In the genomic region with DNA sequence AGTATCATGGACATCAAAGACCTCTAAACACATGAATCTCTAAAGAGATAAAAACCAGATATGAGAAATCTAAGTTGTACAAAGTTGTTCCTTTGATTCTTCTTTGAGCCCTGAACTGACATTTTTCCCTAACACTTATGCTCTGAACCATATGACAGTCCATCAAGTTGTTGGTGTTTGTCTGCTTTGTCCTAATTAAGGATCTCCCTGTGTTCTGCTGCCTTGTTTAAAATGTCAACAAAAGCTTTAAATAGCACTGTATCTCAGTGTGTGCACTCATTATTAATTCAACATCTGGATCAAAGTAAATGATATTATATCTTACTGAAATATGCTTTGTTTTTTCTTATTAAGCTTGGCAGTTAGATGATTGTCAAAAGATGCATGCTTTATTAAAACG, we compare ENCODE assay signal across 20 cellular contexts.
DNase-seq lines count a peak whose midpoint lies in the region; ATAC-seq and TF ChIP-seq lines count a peak whose summit lies in the region.
"Had no signal": no experiment of that assay in that cellular context is flagged by ENCODE, and none has a peak within 500 bp of the region (broad histone marks: within the 10 kb centered on the region; RNA-seq: fewer than 3 reads in every experiment).

No MANE protein-coding gene starts in this region.

- no peak overlapping the region for H2AFZ ChIP-seq in smooth muscle cell (ENCODE audit: low read depth)
- H2AFZ ChIP-seq: GM23248 had no signal

- H3K9ac ChIP-seq in SK-N-MC (ENCODE audit: insufficient read length): no peak overlapping the region
- H3K9ac ChIP-seq in smooth muscle cell (ENCODE audit: low read depth): no peak overlapping the region
- H3K9ac ChIP-seq: GM23248 had no signal

- H3K9me3 ChIP-seq in SK-N-MC (ENCODE audit: low read depth, low read length) (no peaks in the 10 kb centered on the region), smooth muscle cell (replicated peaks; ENCODE audit: low read depth) (no peaks in the 10 kb centered on the region)
- H3K9me3 ChIP-seq: Caco-2 had no signal

- no peaks in the 10 kb centered on the region for H3K79me2 ChIP-seq in smooth muscle cell (ENCODE audit: low read depth)

- peak; percentile 71 for ATAC-seq in Right ventricle myocardium superior (ENCODE audit: poor library complexity)
- ATAC-seq in left ventricle myocardium superior: peak; percentile 50
- ATAC-seq in GM19452 (IDR thresholded peaks at IDR 0.05; ENCODE audit: unreplicated experiment): no peak
- ATAC-seq: CD8-positive, alpha-beta T cell; Panc1; T-cell had no signal

- H3K27ac ChIP-seq in SK-N-MC: peak overlapping the region; percentile 22; the same call in 1 of the 2 replicates
- peak overlapping the region; percentile 92 for H3K27ac ChIP-seq in smooth muscle cell (ENCODE audit: low read depth)
- H3K27ac ChIP-seq: C4-2B, GM23248 had no signal

- H3K36me3 ChIP-seq in SK-N-MC (ENCODE audit: insufficient read depth, low read length) (no peaks in the 10 kb centered on the region), smooth muscle cell (ENCODE audit: low read depth) (no peaks in the 10 kb centered on the region)

- H3K4me3 ChIP-seq in SK-N-MC (no peak overlapping the region), smooth muscle cell (no peak overlapping the region)
- H3K4me3 ChIP-seq: GM23248 had no signal

- no peaks in the 10 kb centered on the region for H3K4me1 ChIP-seq in smooth muscle cell (ENCODE audit: low read depth)
- H3K4me1 ChIP-seq: Caco-2 had no signal

- no peaks in the 10 kb centered on the region for H3K27me3 ChIP-seq in smooth muscle cell (ENCODE audit: low read depth)

- H3K4me2 ChIP-seq in smooth muscle cell: no peak overlapping the region

- WGBS in smooth muscle cell (ENCODE audit: low lambda C conversion rate): 93% methylated on average over 1 of the region's 1 CpG

- H3F3A ChIP-seq in smooth muscle cell (ENCODE audit: low read depth): no peaks in the 10 kb centered on the region

- intact Hi-C loops in Right ventricle myocardium superior (cut with DNase I) (no loop called here), cardiac septum (cut with DNase I) (loop anchor here (10.0 kb wide), 1 partner anchor 213 kb away; no protein-coding TSS in a partner anchor), left ventricle myocardium superior (cut with micrococcal nuclease) (no loop called here)

- H4K20me1 ChIP-seq in smooth muscle cell (ENCODE audit: low read depth): no peaks in the 10 kb centered on the region

- DNase-seq in Right ventricle myocardium superior (no peak), cardiac septum (ENCODE audit: low spot score) (no peak), SK-N-MC (ENCODE audit: low read depth, low spot score) (no peak), left ventricle myocardium superior (no peak), smooth muscle cell (lab: John Stamatoyannopoulos, UW; ENCODE audit: unreplicated experiment) (no peak), islet precursor cell (no peak)
- DNase-seq: Caco-2; CD8-positive, alpha-beta T cell; GM23248; H7; KG1; MM.1S; NCI-H2029; NCI-H226; NCI-H524 treated with DMSO at 0.1 percent for 48 hours; NCI-H82; T-cell had no signal

- no peak for TF ChIP-seq CTCF in smooth muscle cell (IDR thresholded peaks at IDR 0.05; ENCODE audit: borderline replicate concordance, insufficient read depth, poor library complexity, severe bottlenecking)
